In the genomic region with DNA sequence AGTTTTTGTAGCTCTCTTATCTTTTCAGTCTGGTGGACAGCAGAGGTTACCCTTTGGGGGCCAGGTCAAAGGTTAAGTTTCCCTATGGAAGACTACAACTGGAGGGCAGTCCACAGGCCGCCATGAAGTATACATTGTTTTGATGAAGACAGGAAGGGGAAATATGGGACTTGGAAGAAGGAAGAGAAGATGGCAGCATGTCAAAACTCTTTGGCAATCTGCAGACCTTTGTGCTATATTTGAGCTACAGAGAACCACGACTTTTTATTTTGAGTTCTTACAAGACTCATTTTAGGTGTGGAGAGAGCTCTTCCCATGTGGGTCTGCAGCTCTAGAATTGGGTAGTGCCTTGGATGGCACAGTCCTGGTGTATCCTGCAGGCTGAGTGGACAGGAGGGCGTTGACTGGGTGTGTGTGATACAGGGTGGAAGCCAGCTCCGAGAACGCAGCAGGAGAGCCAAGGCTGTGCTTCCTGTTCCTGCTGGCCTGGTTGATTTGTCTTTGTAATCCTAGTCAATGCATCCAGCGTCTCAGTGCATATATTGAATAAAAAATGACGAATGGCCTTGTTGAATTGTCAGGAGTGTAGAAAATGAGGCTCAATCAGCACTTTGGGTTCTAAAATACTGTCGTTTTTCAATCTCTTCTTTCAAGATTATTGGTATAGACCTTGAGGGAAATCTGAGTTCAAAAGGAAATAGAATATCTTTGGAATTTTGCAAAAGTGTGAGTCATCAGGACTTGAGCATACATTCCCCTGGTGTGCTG, we compare ENCODE assay signal across 9 cellular contexts. TPM values are rescaled to one million over a fixed set of nuclear protein-coding genes. Genes with fewer than 3 reads are reported as not detected.
A peak's percentile ranks its signal among the peaks of the same experiment; 100 is the strongest.
DNase-seq lines count a peak whose midpoint lies in the region; ATAC-seq and TF ChIP-seq lines count a peak whose summit lies in the region.
"Had no signal": no experiment of that assay in that cellular context is flagged by ENCODE, and none has a peak within 500 bp of the region (broad histone marks: within the 10 kb centered on the region; RNA-seq: fewer than 3 reads in every experiment).

No MANE protein-coding gene starts in this region.

- H3K36me3 ChIP-seq in colonic mucosa, result no peaks in the 10 kb centered on the region
- no peaks in the 10 kb centered on the region for H3K36me3 ChIP-seq in muscle layer of duodenum (ENCODE audit: control insufficient read depth in 1 of 2, insufficient read depth in 2 of 2, low read length in 2 of 2)

- H3K27ac Mint-ChIP-seq in CD4-positive, alpha-beta T cell, result peak overlapping the region; percentile 89
- H3K27ac Mint-ChIP-seq in activated CD4-positive, alpha-beta memory T cell treated with anti-CD3 and anti-CD28 coated beads for 36 hours, result no peak overlapping the region

- H3K9me3 ChIP-seq in CD4-positive, alpha-beta T cell (ENCODE audit: control insufficient read depth, low read length), result no peaks in the 10 kb centered on the region
- H3K9me3 ChIP-seq in colonic mucosa (no peaks in the 10 kb centered on the region), muscle layer of duodenum (ENCODE audit: control insufficient read depth in 1 of 2, low read length in 2 of 2) (no peaks in the 10 kb centered on the region)

- peaks cover 15% of the 10 kb centered on the region for H3K36me3 Mint-ChIP-seq in CD4-positive, alpha-beta T cell (ENCODE audit: low read depth)
- no peaks in the 10 kb centered on the region for H3K36me3 Mint-ChIP-seq in activated CD4-positive, alpha-beta memory T cell treated with anti-CD3 and anti-CD28 coated beads for 36 hours

- TF ChIP-seq CTCF in CD4-positive, alpha-beta T cell (IDR thresholded peaks at IDR 0.05), result no peak
- TF ChIP-seq CTCF in colonic mucosa (IDR thresholded peaks at IDR 0.05), result no peak

- POLR2A ChIA-PET in CD4-positive, alpha-beta T cell (lab: Charles Lee), result interaction anchor here (1.0 to 22.8 kb wide), 4 partner anchors 8 to 25 kb away, joined by 3 to 482 read pairs (median 54); partner anchors contain the start of gene ITGA6
- POLR2A ChIA-PET in activated CD4-positive, alpha-beta memory T cell treated with anti-CD3 and anti-CD28 coated beads for 36 hours (lab: Charles Lee), result interaction anchor here (0.6 to 3.6 kb wide), 5 partner anchors 12 to 177 kb away, joined by 3 to 19 read pairs (median 5); partner anchors contain the start of gene ITGA6

- intact Hi-C loops in CD4-positive, alpha-beta T cell (cut with DNase I, micrococcal nuclease), result no loop called here
- intact Hi-C loops in colonic mucosa (cut with DNase I), result no loop called here
- intact Hi-C loops in activated CD4-positive, alpha-beta memory T cell treated with anti-CD3 and anti-CD28 coated beads for 36 hours (cut with micrococcal nuclease), result loop anchor here (1.0 to 5.0 kb wide), 3 partner anchors 7 to 1122 kb away; no protein-coding TSS in a partner anchor

- peak overlapping the region in 1 of 2 donors; percentile 64 for H3K9ac ChIP-seq in colonic mucosa (ENCODE audit: low read depth in 2 of 2, low read length in 2 of 2)

- H3K4me3 ChIP-seq in colonic mucosa (no peak overlapping the region), muscle layer of duodenum (ENCODE audit: low read depth in 1 of 2, low read length in 2 of 2) (no peak overlapping the region)

- H3K27me3 Mint-ChIP-seq in CD4-positive, alpha-beta T cell, result no peaks in the 10 kb centered on the region
- no peaks in the 10 kb centered on the region for H3K27me3 Mint-ChIP-seq in activated CD4-positive, alpha-beta memory T cell treated with anti-CD3 and anti-CD28 coated beads for 36 hours

- CTCF ChIA-PET in CD4-positive, alpha-beta T cell (lab: Charles Lee), result interaction anchor here (1.6 to 16.8 kb wide), 3 partner anchors 10 to 20 kb away, joined by 3 to 187 read pairs (median 64); partner anchors contain the start of gene ITGA6
- CTCF ChIA-PET in activated CD4-positive, alpha-beta memory T cell treated with anti-CD3 and anti-CD28 coated beads for 36 hours (lab: Charles Lee), result interaction anchor here (0.6 to 8.2 kb wide), 4 partner anchors 11 to 238 kb away, joined by 3 to 138 read pairs (median 8); partner anchors contain the start of gene ITGA6

- H3K4me3 Mint-ChIP-seq in CD4-positive, alpha-beta T cell, result peak overlapping the region; percentile 43
- no peak overlapping the region for H3K4me3 Mint-ChIP-seq in activated CD4-positive, alpha-beta memory T cell treated with anti-CD3 and anti-CD28 coated beads for 36 hours

- DNase-seq in CD4-positive, alpha-beta T cell, result no peak
- DNase-seq in LoVo (ENCODE audit: low spot score) (peak; percentile 84), colonic mucosa (peak; percentile 80)
- no peak for DNase-seq in activated CD8-positive, alpha-beta memory T cell treated with anti-CD3 and anti-CD28 coated beads, Interleukin-2, amount 50 U/mL, for 4 hours
- DNase-seq in activated CD4-positive, alpha-beta memory T cell treated with anti-CD3 and anti-CD28 coated beads for 36 hours, result no peak
- DNase-seq: central memory CD4-positive, alpha-beta T cell had no signal

- H3K27me3 ChIP-seq in CD4-positive, alpha-beta T cell (ENCODE audit: control insufficient read depth, insufficient read depth, low read length), result no peaks in the 10 kb centered on the region
- H3K27me3 ChIP-seq in colonic mucosa (no peaks in the 10 kb centered on the region), muscle layer of duodenum (ENCODE audit: low read depth, low read length) (no peaks in the 10 kb centered on the region)

- H3K9me3 Mint-ChIP-seq in CD4-positive, alpha-beta T cell, result no peaks in the 10 kb centered on the region
- no peaks in the 10 kb centered on the region for H3K9me3 Mint-ChIP-seq in activated CD4-positive, alpha-beta memory T cell treated with anti-CD3 and anti-CD28 coated beads for 36 hours

- peaks cover 53% of the 10 kb centered on the region for H3K4me1 Mint-ChIP-seq in CD4-positive, alpha-beta T cell (ENCODE audit: low read depth)
- peaks cover 63% of the 10 kb centered on the region for H3K4me1 Mint-ChIP-seq in activated CD4-positive, alpha-beta memory T cell treated with anti-CD3 and anti-CD28 coated beads for 36 hours (ENCODE audit: low read depth)

- H3K4me1 ChIP-seq in colonic mucosa, result peaks cover 16% of the 10 kb centered on the region
- H3K4me1 ChIP-seq in muscle layer of duodenum (ENCODE audit: control insufficient read depth in 1 of 2, insufficient read depth in 2 of 2, low read length in 2 of 2), result peaks cover 0 to 24% of the 10 kb centered on the region in 2 donors

- peak overlapping the region; percentile 31 for H3K27ac ChIP-seq in CD4-positive, alpha-beta T cell (ENCODE audit: low read depth, low read length)
- H3K27ac ChIP-seq in colonic mucosa (peak overlapping the region; percentile 87), muscle layer of duodenum (ENCODE audit: low read length) (peak overlapping the region; percentile 61)

- ATAC-seq in CD4-positive, alpha-beta T cell (ENCODE audit: poor library complexity), result no peak
- ATAC-seq in HG03342 (IDR thresholded peaks at IDR 0.05; ENCODE audit: unreplicated experiment) (no peak), HG03097 (IDR thresholded peaks at IDR 0.05; ENCODE audit: low FRiP score, unreplicated experiment) (no peak)

RNA-seq across cellular contexts. Expression of gene ITGA6, which starts 11.5 kb away (rescaled TPM):
- 10 to 100 TPM; 53.5 to 58.0 TPM for total RNA-seq in CD4-positive, alpha-beta T cell
- total RNA-seq in colonic mucosa, result 100 to 1,000 TPM; 174 to 186 TPM
- 1 to 10 TPM; 8.2 to 8.6 TPM for total RNA-seq in activated CD4-positive, alpha-beta memory T cell treated with anti-CD3 and anti-CD28 coated beads for 36 hours

Comparison
In these comparisons a context has a peak if more than half of its experiments do, and no peak if none do; other contexts are left out.
1. DNase-seq: peak in LoVo (single experiment) and colonic mucosa (single experiment); none in CD4-positive, alpha-beta T cell (0 of 10), activated CD8-positive, alpha-beta memory T cell treated with anti-CD3 and anti-CD28 coated beads, Interleukin-2, amount 50 U/mL, for 4 hours (single experiment) and activated CD4-positive, alpha-beta memory T cell treated with anti-CD3 and anti-CD28 coated beads for 36 hours (single experiment).
2. H3K27ac ChIP-seq: peak in every context shown above with its lines; median percentile 87 in colonic mucosa; 61 in muscle layer of duodenum; 31 in CD4-positive, alpha-beta T cell.
3. RNA of gene ITGA6, which starts 11.5 kb away (total RNA-seq): 174 to 186 TPM in colonic mucosa and 53.5 to 58.0 TPM in CD4-positive, alpha-beta T cell; 8.2 to 8.6 TPM in activated CD4-positive, alpha-beta memory T cell treated with anti-CD3 and anti-CD28 coated beads for 36 hours; every median in the first group is over 4 times any median in the second.